Comparison of ENCODE assay signal across 1 cellular context in the genomic region with DNA sequence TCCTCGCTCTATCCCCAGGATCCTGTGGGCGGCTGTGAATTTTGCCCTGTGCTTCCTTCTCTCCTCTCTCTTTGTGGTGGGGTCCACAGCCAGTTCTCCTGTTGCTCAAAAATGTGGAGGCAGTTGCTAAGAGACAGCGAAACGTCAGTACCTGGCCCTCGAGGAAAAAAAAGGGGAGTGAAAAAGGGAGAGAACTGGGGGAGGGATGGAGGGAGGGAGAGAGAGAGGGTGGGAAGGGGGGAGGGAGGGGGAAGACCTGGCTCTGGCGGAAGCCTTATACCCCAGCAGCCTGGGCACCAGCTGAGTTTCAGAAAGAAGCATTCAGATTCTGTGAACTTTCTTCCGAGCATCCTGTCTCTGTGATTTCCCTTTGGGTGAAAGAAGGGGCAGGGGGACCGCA.
TF ChIP-seq lines count a peak whose summit lies in the region.

No MANE protein-coding gene starts in this region.

TF ChIP-seq in WTC11, 78 proteins besides CTCF, POLR2A, EP300 and RAD21 (continued from another document):
- TF ChIP-seq, protein P1, sequence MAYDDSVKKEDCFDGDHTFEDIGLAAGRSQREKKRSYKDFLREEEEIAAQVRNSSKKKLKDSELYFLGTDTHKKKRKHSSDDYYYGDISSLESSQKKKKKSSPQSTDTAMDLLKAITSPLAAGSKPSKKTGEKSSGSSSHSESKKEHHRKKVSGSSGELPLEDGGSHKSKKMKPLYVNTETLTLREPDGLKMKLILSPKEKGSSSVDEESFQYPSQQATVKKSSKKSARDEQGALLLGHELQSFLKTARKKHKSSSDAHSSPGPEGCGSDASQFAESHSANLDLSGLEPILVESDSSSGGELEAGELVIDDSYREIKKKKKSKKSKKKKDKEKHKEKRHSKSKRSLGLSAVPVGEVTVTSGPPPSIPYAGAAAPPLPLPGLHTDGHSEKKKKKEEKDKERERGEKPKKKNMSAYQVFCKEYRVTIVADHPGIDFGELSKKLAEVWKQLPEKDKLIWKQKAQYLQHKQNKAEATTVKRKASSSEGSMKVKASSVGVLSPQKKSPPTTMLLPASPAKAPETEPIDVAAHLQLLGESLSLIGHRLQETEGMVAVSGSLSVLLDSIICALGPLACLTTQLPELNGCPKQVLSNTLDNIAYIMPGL (CRISPR knock-in tag; IDR thresholded peaks at IDR 0.05): no peak
- TF ChIP-seq JUN (CRISPR knock-in tag; IDR thresholded peaks at IDR 0.05) (no peak), NR3C1 (CRISPR knock-in tag; conservative IDR thresholded peaks at IDR 0.05; ENCODE audit: low read depth) (no peak), TEAD1 (CRISPR knock-in tag; IDR thresholded peaks at IDR 0.05) (no peak), GRHL2 (CRISPR knock-in tag; IDR thresholded peaks at IDR 0.05; ENCODE audit: insufficient replicate concordance, severe bottlenecking) (no peak), NR2C2 (CRISPR knock-in tag; IDR thresholded peaks at IDR 0.05) (no peak), PRRX2 (CRISPR knock-in tag; IDR thresholded peaks at IDR 0.05) (no peak), CREB1 (CRISPR knock-in tag; IDR thresholded peaks at IDR 0.05) (no peak), TP53 (CRISPR knock-in tag; IDR thresholded peaks at IDR 0.05) (no peak), ZBTB21 (CRISPR knock-in tag; IDR thresholded peaks at IDR 0.05; ENCODE audit: borderline replicate concordance) (no peak), HMGA2 (CRISPR knock-in tag; IDR thresholded peaks at IDR 0.05) (no peak), NFATC4 (CRISPR knock-in tag; IDR thresholded peaks at IDR 0.05) (no peak), ZNF671 (CRISPR knock-in tag; IDR thresholded peaks at IDR 0.05) (no peak)
- TF ChIP-seq, protein P2, sequence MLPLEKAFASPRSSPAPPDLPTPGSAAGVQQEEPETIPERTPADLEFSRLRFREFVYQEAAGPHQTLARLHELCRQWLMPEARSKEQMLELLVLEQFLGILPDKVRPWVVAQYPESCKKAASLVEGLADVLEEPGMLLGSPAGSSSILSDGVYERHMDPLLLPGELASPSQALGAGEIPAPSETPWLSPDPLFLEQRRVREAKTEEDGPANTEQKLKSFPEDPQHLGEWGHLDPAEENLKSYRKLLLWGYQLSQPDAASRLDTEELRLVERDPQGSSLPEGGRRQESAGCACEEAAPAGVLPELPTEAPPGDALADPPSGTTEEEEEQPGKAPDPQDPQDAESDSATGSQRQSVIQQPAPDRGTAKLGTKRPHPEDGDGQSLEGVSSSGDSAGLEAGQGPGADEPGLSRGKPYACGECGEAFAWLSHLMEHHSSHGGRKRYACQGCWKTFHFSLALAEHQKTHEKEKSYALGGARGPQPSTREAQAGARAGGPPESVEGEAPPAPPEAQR (CRISPR knock-in tag; IDR thresholded peaks at IDR 0.05): no peak
